Comparison of ENCODE assay signal across 9 cellular contexts in the genomic region with DNA sequence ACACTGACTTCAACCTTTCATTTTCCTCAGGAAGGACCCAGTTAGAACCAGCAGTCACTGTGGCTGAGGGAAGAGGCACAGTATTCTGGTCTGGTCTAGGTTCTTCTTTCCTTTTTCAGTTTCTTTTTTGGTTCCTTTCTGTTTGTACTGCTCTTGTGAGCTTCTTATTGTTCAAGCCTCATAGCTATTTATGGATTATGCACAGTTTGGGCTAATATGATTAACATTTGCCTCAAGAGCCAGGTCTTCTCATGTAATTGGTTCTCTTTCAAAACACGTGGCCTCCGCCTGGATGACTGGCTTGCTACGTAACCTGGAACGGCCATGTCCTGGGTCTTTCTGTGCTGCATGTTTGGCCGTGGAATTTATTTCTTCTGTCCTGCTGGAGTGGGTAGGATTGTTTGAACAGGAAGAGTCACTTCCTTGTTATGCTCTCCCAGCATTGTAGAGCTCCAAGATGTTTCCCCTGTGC. TPM values are rescaled to one million over a fixed set of nuclear protein-coding genes. Genes with fewer than 3 reads are reported as not detected.
DNase-seq lines count a peak whose midpoint lies in the region; ATAC-seq, FAIRE-seq and TF ChIP-seq lines count a peak whose summit lies in the region.
"Had no signal": no experiment of that assay in that cellular context is flagged by ENCODE, and none has a peak within 500 bp of the region (broad histone marks: within the 10 kb centered on the region; RNA-seq: fewer than 3 reads in every experiment).

No MANE protein-coding gene starts in this region.

- no peak overlapping the region for H2AK5ac ChIP-seq in H9 (ENCODE audit: insufficient read length, low read length)

- no peak overlapping the region for H3K9ac ChIP-seq in H9 (ENCODE audit: extremely low read depth, insufficient read length, low read length)

- H3K27me3 Mint-ChIP-seq in H9 (ENCODE audit: low read depth), result no peaks in the 10 kb centered on the region
- H3K27me3 Mint-ChIP-seq: activated B cell treated with CpG ODN at 0.5 μM for 24 hours had no signal

- ATAC-seq in gastrocnemius medialis, result peak; percentile 88 to 94

- no peak overlapping the region for H3K4me2 ChIP-seq in H9 (ENCODE audit: insufficient read depth, insufficient read length, low read length)

- H2BK5ac ChIP-seq in H9 (ENCODE audit: insufficient read length, low read length), result no peak overlapping the region

- no peak overlapping the region for H3K4me3 Mint-ChIP-seq in H9
- H3K4me3 Mint-ChIP-seq: activated B cell treated with CpG ODN at 0.5 μM for 24 hours had no signal

- H3K4me1 Mint-ChIP-seq in H9, result peaks cover 8 to 22% of the 10 kb centered on the region in 2 experiments; a peak in 3 of 4 replicates

- no peak overlapping the region for H2BK120ac ChIP-seq in H9 (ENCODE audit: low read depth, low read length, poor library complexity, severe bottlenecking)

- TF ChIP-seq CTCF in H9 (conservative IDR thresholded peaks at IDR 0.05), result no peak
- TF ChIP-seq CTCF in gastrocnemius medialis (IDR thresholded peaks at IDR 0.05 in 4 of 5, conservative IDR thresholded peaks at IDR 0.05 in 1 of 5), result no peak

- H3K36me3 Mint-ChIP-seq in H9 (ENCODE audit: insufficient read depth in 1 of 3, low read depth in 3 of 3), result no peaks in the 10 kb centered on the region

- H3K14ac ChIP-seq in H9 (ENCODE audit: insufficient read depth, low read length), result no peak overlapping the region

- no peak overlapping the region for H3K23ac ChIP-seq in H9 (ENCODE audit: insufficient read length, low read depth, low read length)

- H3K23me2 ChIP-seq in H9 (ENCODE audit: insufficient read length, low read depth, low read length, poor library complexity, severe bottlenecking), result no peaks in the 10 kb centered on the region

- no peaks in the 10 kb centered on the region for H3K79me1 ChIP-seq in H9 (ENCODE audit: insufficient read depth, low read depth, low read length, poor library complexity, severe bottlenecking)

- H3K4me1 ChIP-seq in H9 (ENCODE audit: insufficient read depth, low read length) (no peaks in the 10 kb centered on the region), gastrocnemius medialis (peaks cover 58 to 59% of the 10 kb centered on the region in 2 donors)

- no peak for DNase-seq in GM12892 (ENCODE audit: insufficient read length)
- no peak for DNase-seq in H9
- peak; percentile 63 for DNase-seq in NCI-H460 (ENCODE audit: extremely low read depth, low read depth)
- DNase-seq in fibroblast of the conjunctiva (ENCODE audit: low read depth), result peak; percentile 29
- DNase-seq in gastrocnemius medialis, result peak; percentile 38 to 69
- no peak for DNase-seq in OCI-M2 (lab: John Stamatoyannopoulos, UW; ENCODE audit: unreplicated experiment)
- no peak for DNase-seq in GOT3 (lab: John Stamatoyannopoulos, UW)
- no peak for DNase-seq in cerebellum (ENCODE audit: low spot score)
- DNase-seq: activated B cell treated with CpG ODN at 0.5 μM for 24 hours had no signal

- no peak overlapping the region for H3K56ac ChIP-seq in H9 (ENCODE audit: insufficient read length, low read depth, low read length)

- no peak overlapping the region for H2BK12ac ChIP-seq in H9 (ENCODE audit: insufficient read length, low read depth, low read length)

- no peak overlapping the region for H2AFZ ChIP-seq in H9 (ENCODE audit: low read length)

- intact Hi-C loops in gastrocnemius medialis (cut with DNase I; ENCODE audit: low total_unique reads), result loop anchor here (5.0 kb wide), 1 partner anchor 37 kb away; no protein-coding TSS in a partner anchor

- H4K20me1 ChIP-seq in H9 (ENCODE audit: control insufficient read depth, insufficient read depth, insufficient read length), result no peaks in the 10 kb centered on the region

- H3T11ph ChIP-seq in H9 (ENCODE audit: low read length), result no peak overlapping the region

- TF ChIP-seq POLR2A in GM12892 (IDR thresholded peaks at IDR 0.05; ENCODE audit: low read depth, low read length), result peak; percentile 27; the same call in 1 of the 2 replicates
- TF ChIP-seq POLR2A in gastrocnemius medialis (IDR thresholded peaks at IDR 0.05), result no peak

- H3K27me3 ChIP-seq in H9 (ENCODE audit: insufficient read depth, low read length) (no peaks in the 10 kb centered on the region), gastrocnemius medialis (no peaks in the 10 kb centered on the region)

- no CpG with 5 or more reads among the region's 5 CpGs for WGBS in H9 (ENCODE audit: extremely low coverage, insufficient read length, low lambda C conversion rate)

- no peak overlapping the region for H4K8ac ChIP-seq in H9 (replicated peaks; ENCODE audit: insufficient read length, low read depth, low read length)

- no peak overlapping the region for H4K5ac ChIP-seq in H9 (ENCODE audit: insufficient read length, low read depth, low read length)

- FAIRE-seq in GM12892 (lab: Jason Lieb, UNC), result peak; percentile 93

- peak overlapping the region; percentile 6 to 53 (median 53); a peak in 5 of 7 replicates for H3K27ac Mint-ChIP-seq in H9
- H3K27ac Mint-ChIP-seq: activated B cell treated with CpG ODN at 0.5 μM for 24 hours had no signal

- no peak overlapping the region for H2BK20ac ChIP-seq in H9 (ENCODE audit: low read depth, low read length, poor library complexity, severe bottlenecking)

- H3K27ac ChIP-seq in H9 (ENCODE audit: insufficient read length, low read depth, low read length) (no peak overlapping the region), gastrocnemius medialis (peak overlapping the region; percentile 53 to 81 (median 71))

- H3K79me2 ChIP-seq in H9 (ENCODE audit: insufficient read depth, low read length), result no peaks in the 10 kb centered on the region

- no peak overlapping the region for H2BK15ac ChIP-seq in H9 (ENCODE audit: low read depth, low read length)

- in situ Hi-C loops in gastrocnemius medialis (cut with MboI; ENCODE audit: low sequenced_read_pairs in 4 of 4), result no loop called here

- H3K4ac ChIP-seq in H9 (ENCODE audit: low read depth, low read length), result no peak overlapping the region

- H4K91ac ChIP-seq in H9 (ENCODE audit: insufficient read length, low read depth, low read length), result no peak overlapping the region

- H3K36me3 ChIP-seq in gastrocnemius medialis, result no peaks in the 10 kb centered on the region

- H3K9me3 Mint-ChIP-seq in H9, result no peaks in the 10 kb centered on the region; a peak in 1 of 5 replicates

- H3K9me3 ChIP-seq in H9 (ENCODE audit: control insufficient read depth, low read depth, low read length) (no peaks in the 10 kb centered on the region), gastrocnemius medialis (no peaks in the 10 kb centered on the region)

- H3K18ac ChIP-seq in H9 (ENCODE audit: insufficient read length, low read depth, low read length), result no peak overlapping the region

- peak overlapping the region; percentile 18 to 56 (median 34) for H3K4me3 ChIP-seq in gastrocnemius medialis

RNA-seq across cellular contexts. Expression of gene RBMS3, which starts 43.3 kb away (rescaled TPM):
- 1.7 TPM for polyA plus RNA-seq in GM12892 (2012; ENCODE audit: missing spikeins)
- total RNA-seq in H9 (2021), result 7.3 and 8.1 TPM in 2 replicates
- 25.8 and 29.6 TPM in 2 replicates for total RNA-seq in NCI-H460 (2014; rRNA removed; shearing (Covaris generic))
- 4.3 and 9.3 TPM in 2 replicates for polyA plus RNA-seq in NCI-H460 (2014; cell fraction: nucleus; rRNA removed)
- total RNA-seq in gastrocnemius medialis, result 10 to 100 TPM; 16.1 to 38.8 (median 22.7) TPM
- total RNA-seq in cerebellum, result 53.4 TPM

Comparison
In these comparisons a context has a peak if more than half of its experiments do, and no peak if none do; other contexts are left out.
1. DNase-seq: peak in NCI-H460 (single experiment), fibroblast of the conjunctiva (single experiment) and gastrocnemius medialis (2 of 2); none in GM12892 (single experiment), H9 (single experiment), OCI-M2 (single experiment), GOT3 (single experiment) and cerebellum (single experiment).